Comparison of ENCODE assay signal across 8 cellular contexts in genomic region chr2:178804791-178805190, GRCh38.
DNase-seq lines count a peak whose midpoint lies in the region; ATAC-seq and TF ChIP-seq lines count a peak whose summit lies in the region.

No MANE protein-coding gene starts in this region.

- TF ChIP-seq CTCF in retinal pigment epithelial cell (conservative IDR thresholded peaks at IDR 0.05; ENCODE audit: low read depth, low read length): peak; percentile 52

- peak; percentile 62 for ATAC-seq in GM21423 (IDR thresholded peaks at IDR 0.05; ENCODE audit: unreplicated experiment)
- no peak for ATAC-seq in GM21737 (IDR thresholded peaks at IDR 0.05; ENCODE audit: unreplicated experiment)

- no peak overlapping the region for H3K4me3 ChIP-seq in retinal pigment epithelial cell (ENCODE audit: low read length)

- DNase-seq in CD1c-positive myeloid dendritic cell (ENCODE audit: extremely low spot score) (peak; percentile 25), LoVo (ENCODE audit: low spot score) (peak; percentile 29), cerebellar cortex (ENCODE audit: low spot score) (peak; percentile 8), retinal pigment epithelial cell (ENCODE audit: low read depth) (no peak), DMS153 (lab: John Stamatoyannopoulos, UW) (no peak), UCSD-AML1 (lab: John Stamatoyannopoulos, UW; ENCODE audit: unreplicated experiment) (no peak)

Comparison
In these comparisons a context has a peak if more than half of its experiments do, and no peak if none do; other contexts are left out.
1. DNase-seq: peak in CD1c-positive myeloid dendritic cell (single experiment), LoVo (single experiment) and cerebellar cortex (single experiment); none in retinal pigment epithelial cell (single experiment), DMS153 (single experiment) and UCSD-AML1 (single experiment).